Comparison of ENCODE assay signal across 9 cellular contexts in genomic region chrX:136268051-136269048, GRCh38. TPM values are rescaled to one million over a fixed set of nuclear protein-coding genes. Genes with fewer than 3 reads are reported as not detected.
DNase-seq lines count a peak whose midpoint lies in the region; ATAC-seq lines count a peak whose summit lies in the region.
"Had no signal": no experiment of that assay in that cellular context is flagged by ENCODE, and none has a peak within 500 bp of the region (broad histone marks: within the 10 kb centered on the region; RNA-seq: fewer than 3 reads in every experiment).

No MANE protein-coding gene starts in this region.

- peak; percentile 61 for ATAC-seq in GM18498 (IDR thresholded peaks at IDR 0.05; ENCODE audit: unreplicated experiment)
- peak; percentile 68 for ATAC-seq in HG03342 (IDR thresholded peaks at IDR 0.05; ENCODE audit: unreplicated experiment)
- peak; percentile 50 for ATAC-seq in left ventricle myocardium superior
- no peak for ATAC-seq in GM21515 (IDR thresholded peaks at IDR 0.05; ENCODE audit: unreplicated experiment)

- peak; percentile 33 for DNase-seq in ACHN
- DNase-seq in RPMI7951 (ENCODE audit: low read depth): peak; percentile 24
- peak; percentile 43 for DNase-seq in activated naive CD4-positive, alpha-beta T cell treated with Interleukin-2 at 50 U/mL for 16 hours
- no peak for DNase-seq in left ventricle myocardium superior
- peak; percentile 4 to 56 (median 14) for DNase-seq in stimulated activated CD4-positive, alpha-beta T cell treated with anti-CD3 and anti-CD28 coated beads, Interleukin-12 subunit alpha, Interleukin-12 subunit beta, amount 100 ng/mL, for 48 hours (ENCODE audit: low read depth in 2 of 3, low spot score in 1 of 3)

- in situ Hi-C loops in ACHN (cut with HindIII; ENCODE audit: low pct_ligation_motif_present, low pct_unique_long_range_greater_than_20kb, low sequenced_read_pairs): no loop called here

- intact Hi-C loops in left ventricle myocardium superior (cut with micrococcal nuclease): no loop called here

RNA-seq across cellular contexts. Expression of gene MAP7D3, which starts 17.1 kb away (rescaled TPM):
- 9.2 and 11.1 TPM in 2 replicates for total RNA-seq in RPMI7951 (2014; rRNA removed; shearing (Covaris generic))
- 10.8 TPM for total RNA-seq in left ventricle myocardium superior

RNA-seq across cellular contexts. Expression of gene ADGRG4, which starts 32.4 kb away (rescaled TPM):
- total RNA-seq in RPMI7951 (2014; rRNA removed; shearing (Covaris generic)): not detected in 2 replicates
- not detected for total RNA-seq in left ventricle myocardium superior
- total RNA-seq: mononuclear cell had no signal
